In the genomic region with DNA sequence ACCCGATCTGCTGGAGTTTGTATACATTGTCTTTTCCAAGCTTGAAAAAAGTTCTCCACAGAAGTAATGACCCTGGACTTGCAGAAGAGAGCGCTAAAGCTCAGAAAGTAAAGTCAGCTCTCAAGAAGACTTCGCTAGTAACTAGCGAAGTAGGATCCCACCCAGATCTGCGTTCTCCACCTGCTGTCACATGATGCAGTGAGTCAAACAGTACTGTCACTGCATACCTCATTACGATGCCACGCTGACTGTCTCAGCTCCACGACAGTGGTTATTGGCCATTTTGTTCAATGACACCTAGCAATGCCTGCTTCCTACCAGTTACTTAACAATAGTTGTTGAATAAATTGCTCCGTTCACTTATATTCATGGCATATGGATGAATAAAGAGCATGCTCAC, we compare ENCODE assay signal across 8 cellular contexts. TPM values are rescaled to one million over a fixed set of nuclear protein-coding genes. Genes with fewer than 3 reads are reported as not detected.
A peak's percentile ranks its signal among the peaks of the same experiment; 100 is the strongest.
DNase-seq lines count a peak whose midpoint lies in the region; ATAC-seq, FAIRE-seq and TF ChIP-seq lines count a peak whose summit lies in the region.

No MANE protein-coding gene starts in this region.

- intact Hi-C loops in kidney (cut with DNase I): no loop called here

- DNase-seq in D341Med (ENCODE audit: low spot score) (peak; percentile 48), NOMO-1 treated with dmso at 0.1 percent for 144 hours (lab: John Stamatoyannopoulos, UW; ENCODE audit: unreplicated experiment) (peak; percentile 45), brain pericyte (ENCODE audit: low read depth, low spot score) (peak; percentile 53), kidney (no peak), T-helper 9 cell (no peak)
- peak; percentile 6 for DNase-seq in stimulated activated CD4-positive, alpha-beta T cell treated with anti-CD3 and anti-CD28 coated beads, Interleukin-4, amount 100 ng/mL, for 1 hour

- H3K9ac ChIP-seq in kidney (ENCODE audit: low read length in 2 of 2): no peak overlapping the region

- TF ChIP-seq CTCF in kidney (IDR thresholded peaks at IDR 0.05; ENCODE audit: borderline replicate concordance, extremely low read depth, insufficient read depth): peak; percentile 82

- no peak overlapping the region for H3K4me3 ChIP-seq in kidney (ENCODE audit: low read length in 2 of 2)

- H3K4me1 ChIP-seq in kidney (ENCODE audit: control insufficient read depth in 1 of 2, insufficient read depth in 1 of 2, low read depth in 1 of 2, low read length in 2 of 2): peaks cover 0 to 2% of the 10 kb centered on the region in 2 donors

- ATAC-seq in GM18909 (IDR thresholded peaks at IDR 0.05; ENCODE audit: poor library complexity, unreplicated experiment) (peak; percentile 88), HG03565 (IDR thresholded peaks at IDR 0.05; ENCODE audit: unreplicated experiment) (peak; percentile 84)

- FAIRE-seq in kidney (lab: Jason Lieb, UNC): peak; percentile 35

- no peaks in the 10 kb centered on the region for H3K9me3 ChIP-seq in kidney (ENCODE audit: control insufficient read depth in 1 of 2, low read length in 2 of 2)

- H3K27ac ChIP-seq in kidney (ENCODE audit: low read depth in 2 of 2, low read length in 2 of 2): no peak overlapping the region

- H3K36me3 ChIP-seq in kidney (ENCODE audit: control insufficient read depth in 1 of 2, insufficient read depth in 2 of 2, low read length in 2 of 2): no peaks in the 10 kb centered on the region

RNA-seq across cellular contexts. Expression of a gene that starts 29.7 kb away (rescaled TPM):
- total RNA-seq in kidney: 95.3 TPM
- 277 TPM for polyA plus RNA-seq in kidney (ENCODE audit: insufficient read depth, low read depth, low replicate concordance)

Comparison
In these comparisons a context has a peak if more than half of its experiments do, and no peak if none do; other contexts are left out.
1. DNase-seq: peak in D341Med (single experiment), NOMO-1 treated with dmso at 0.1 percent for 144 hours (single experiment), brain pericyte (single experiment) and stimulated activated CD4-positive, alpha-beta T cell treated with anti-CD3 and anti-CD28 coated beads, Interleukin-4, amount 100 ng/mL, for 1 hour (single experiment); none in kidney (single experiment) and T-helper 9 cell (single experiment).